ENCODE assay signal across 8 cellular contexts in the genomic region with DNA sequence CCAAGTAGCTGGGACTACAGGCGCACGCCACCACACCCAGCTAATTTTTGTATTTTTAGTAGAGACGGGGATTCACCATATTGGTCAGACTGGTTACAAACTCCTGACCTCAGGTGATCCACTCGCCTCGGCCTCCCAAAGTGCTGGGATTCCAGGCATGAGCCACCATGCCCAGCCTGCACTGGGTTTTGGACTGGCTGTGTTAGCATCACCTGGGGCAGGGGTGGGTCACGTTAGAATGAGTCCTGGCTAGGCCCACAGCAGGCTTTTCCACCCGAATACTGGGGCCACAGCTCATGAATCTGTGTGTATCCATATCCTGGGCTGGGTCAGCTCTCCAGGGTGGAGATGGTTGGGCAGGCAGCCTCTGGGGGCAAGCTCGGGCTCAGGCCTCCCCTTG. TPM values are rescaled to one million over a fixed set of nuclear protein-coding genes. Genes with fewer than 3 reads are reported as not detected.
A peak's percentile ranks its signal among the peaks of the same experiment; 100 is the strongest.
DNase-seq lines count a peak whose midpoint lies in the region; ATAC-seq, FAIRE-seq and TF ChIP-seq lines count a peak whose summit lies in the region.
"Not testable (repeated sequence)": the region's sequence is repeated elsewhere in the genome, so short reads cannot be mapped to it uniquely, and the experiment has no call there.
"Had no signal": no experiment of that assay in that cellular context is flagged by ENCODE, and none has a peak within 500 bp of the region (broad histone marks: within the 10 kb centered on the region; RNA-seq: fewer than 3 reads in every experiment).

No MANE protein-coding gene starts in this region.

- intact Hi-C loops in dorsolateral prefrontal cortex (cut with DNase I): not testable (repeated sequence)

- not testable (repeated sequence) for H2AK5ac ChIP-seq in mesenchymal stem cell (ENCODE audit: low read length, severe bottlenecking)

- not testable (repeated sequence) for H3K36me3 ChIP-seq in GM23338 (ENCODE audit: insufficient read depth); neural progenitor cell
- H3K36me3 ChIP-seq in astrocyte (ENCODE audit: insufficient read depth, low read length) (peaks cover 14% of the 10 kb centered on the region), mesenchymal stem cell (ENCODE audit: control insufficient read depth in 1 of 2, insufficient read depth in 2 of 2, low read depth in 1 of 2, low read length in 2 of 2) (peaks cover 48 to 78% of the 10 kb centered on the region in 2 experiments), tibial nerve (peaks cover 0 to 15% (median 0%) of the 10 kb centered on the region in 3 donors)

- H3K27ac Mint-ChIP-seq in GM23338 (peak overlapping the region; percentile 87; the same call in 1 of the 2 replicates), neural progenitor cell (peak overlapping the region; percentile 84), osteocyte (ENCODE audit: unreplicated experiment) (peak overlapping the region; percentile 47)
- not testable (repeated sequence) for H3K27ac Mint-ChIP-seq in astrocyte (ENCODE audit: unreplicated experiment)

- not testable (repeated sequence) for H3K9ac ChIP-seq in astrocyte (ENCODE audit: low read length); neural progenitor cell
- H3K9ac ChIP-seq in mesenchymal stem cell (ENCODE audit: low read length): peak overlapping the region; percentile 47

- not testable (repeated sequence) for H4K8ac ChIP-seq in mesenchymal stem cell (ENCODE audit: low read length)

- WGBS in mesenchymal stem cell: 96% methylated on average over 8 of the region's 8 CpGs
- WGBS in tibial nerve, 2 donors: 86 to 89% methylated on average over 8 of the region's 8 CpGs

- TF ChIP-seq CTCF in GM23338 (conservative IDR thresholded peaks at IDR 0.05; ENCODE audit: low read depth in 2 of 2); astrocyte (IDR thresholded peaks at IDR 0.05; ENCODE audit: insufficient read depth, low read depth, low read length); dorsolateral prefrontal cortex (IDR thresholded peaks at IDR 0.05 in 54 of 56, conservative IDR thresholded peaks at IDR 0.05 in 2 of 56; ENCODE audit: low read depth in 1 of 56, partially characterized antibody in 56 of 56); neural progenitor cell (IDR thresholded peaks at IDR 0.05); osteocyte (IDR thresholded peaks at IDR 0.05); tibial nerve (IDR thresholded peaks at IDR 0.05): not testable (repeated sequence)

- H3K4me3 Mint-ChIP-seq in GM23338; astrocyte (ENCODE audit: unreplicated experiment); osteocyte (ENCODE audit: unreplicated experiment): not testable (repeated sequence)
- peak overlapping the region; percentile 38 for H3K4me3 Mint-ChIP-seq in neural progenitor cell

- not testable (repeated sequence) for FAIRE-seq in astrocyte (lab: Jason Lieb, UNC)

- not testable (repeated sequence) for H3K9me2 ChIP-seq in GM23338 (ENCODE audit: insufficient read depth)

- H3K4me1 ChIP-seq in GM23338 (ENCODE audit: insufficient read depth): peaks cover 20% of the 10 kb centered on the region
- H3K4me1 ChIP-seq in astrocyte (ENCODE audit: insufficient read depth, low read length): peaks cover 17% of the 10 kb centered on the region
- H3K4me1 ChIP-seq in mesenchymal stem cell (ENCODE audit: control insufficient read depth, insufficient read depth, low read depth, low read length): peaks cover 38% of the 10 kb centered on the region
- H3K4me1 ChIP-seq in neural progenitor cell: peaks cover 18% of the 10 kb centered on the region
- peaks cover 0 to 94% (median 50%) of the 10 kb centered on the region in 4 donors for H3K4me1 ChIP-seq in tibial nerve

- not testable (repeated sequence) for H3K18ac ChIP-seq in mesenchymal stem cell (ENCODE audit: low read depth in 1 of 2, low read length in 2 of 2)

- ATAC-seq in GM23338: not testable (repeated sequence)

- H4K91ac ChIP-seq in mesenchymal stem cell (ENCODE audit: low read length): not testable (repeated sequence)

- H3K79me2 ChIP-seq in GM23338 (replicated peaks; ENCODE audit: insufficient read depth) (peaks cover 24% of the 10 kb centered on the region; the same call in 1 of the 2 replicates), astrocyte (ENCODE audit: insufficient read depth, low read length) (peaks cover 98% of the 10 kb centered on the region), neural progenitor cell (ENCODE audit: low read depth) (peaks cover 20% of the 10 kb centered on the region)

- not testable (repeated sequence) for H3K27ac ChIP-seq in GM23338 (ENCODE audit: low read depth); mesenchymal stem cell (ENCODE audit: low read length, poor library complexity, severe bottlenecking); neural progenitor cell
- H3K27ac ChIP-seq in astrocyte (ENCODE audit: low read depth, low read length) (peak overlapping the region; percentile 11), dorsolateral prefrontal cortex (peak overlapping the region in 38 of 59 donors; percentile 2 to 100 (median 72)), tibial nerve (peak overlapping the region in 3 of 4 donors; percentile 17 to 92 (median 90))

- H4K20me1 ChIP-seq in GM23338 (replicated peaks; ENCODE audit: insufficient read depth): not testable (repeated sequence)
- peaks cover 95% of the 10 kb centered on the region for H4K20me1 ChIP-seq in astrocyte (ENCODE audit: insufficient read depth, low read length)
- peaks cover 68% of the 10 kb centered on the region for H4K20me1 ChIP-seq in neural progenitor cell (ENCODE audit: low read depth)

- H2BK5ac ChIP-seq in mesenchymal stem cell (ENCODE audit: low read depth, low read length, poor library complexity, severe bottlenecking): not testable (repeated sequence)

- H3K36me3 Mint-ChIP-seq in GM23338 (ENCODE audit: low read depth); neural progenitor cell: not testable (repeated sequence)
- H3K36me3 Mint-ChIP-seq in astrocyte (ENCODE audit: low read depth, unreplicated experiment): peaks cover 22% of the 10 kb centered on the region
- peaks cover 16% of the 10 kb centered on the region for H3K36me3 Mint-ChIP-seq in osteocyte (ENCODE audit: unreplicated experiment)

- H3K79me1 ChIP-seq in mesenchymal stem cell (replicated peaks; ENCODE audit: low read length, poor library complexity, severe bottlenecking): peaks cover 46% of the 10 kb centered on the region

- H3K27me3 Mint-ChIP-seq in GM23338 (ENCODE audit: insufficient read depth, low read depth, poor library complexity): peaks cover 25% of the 10 kb centered on the region
- not testable (repeated sequence) for H3K27me3 Mint-ChIP-seq in astrocyte (ENCODE audit: low read depth, unreplicated experiment); neural progenitor cell (ENCODE audit: insufficient read depth, low read depth); osteocyte (ENCODE audit: unreplicated experiment)

- not testable (repeated sequence) for H3K9me3 Mint-ChIP-seq in GM23338; astrocyte (ENCODE audit: unreplicated experiment); neural progenitor cell; osteocyte (ENCODE audit: unreplicated experiment)

- not testable (repeated sequence) for H3K9me3 ChIP-seq in astrocyte (ENCODE audit: insufficient read depth, low read depth, low read length); mesenchymal stem cell (ENCODE audit: control insufficient read depth, low read length); neural progenitor cell (ENCODE audit: low read depth); tibial nerve

- H3K14ac ChIP-seq in mesenchymal stem cell (ENCODE audit: low read length in 2 of 2): not testable (repeated sequence)

- not testable (repeated sequence) for H3K23ac ChIP-seq in mesenchymal stem cell (ENCODE audit: low read length in 2 of 2)

- H2BK12ac ChIP-seq in mesenchymal stem cell (ENCODE audit: low read length in 2 of 2): not testable (repeated sequence)

- peaks cover 43% of the 10 kb centered on the region for H3K4me1 Mint-ChIP-seq in GM23338
- H3K4me1 Mint-ChIP-seq in astrocyte (ENCODE audit: low read depth, unreplicated experiment): peaks cover 25% of the 10 kb centered on the region
- peaks cover 51% of the 10 kb centered on the region for H3K4me1 Mint-ChIP-seq in neural progenitor cell
- peaks cover 49% of the 10 kb centered on the region for H3K4me1 Mint-ChIP-seq in osteocyte (ENCODE audit: unreplicated experiment)

- not testable (repeated sequence) for DNase-seq in GM23338 (ENCODE audit: low spot score); astrocyte (ENCODE audit: low read depth); dorsolateral prefrontal cortex; mesenchymal stem cell; neural progenitor cell (ENCODE audit: low spot score); osteocyte (ENCODE audit: extremely low spot score, unreplicated experiment); tibial nerve (ENCODE audit: low spot score in 2 of 2)

- not testable (repeated sequence) for H2BK120ac ChIP-seq in mesenchymal stem cell (ENCODE audit: low read depth, low read length)

- H3K4ac ChIP-seq in mesenchymal stem cell (ENCODE audit: low read depth in 1 of 2, low read length in 2 of 2): not testable (repeated sequence)

- H2AFZ ChIP-seq in GM23338; astrocyte (ENCODE audit: low read depth, low read length); mesenchymal stem cell (ENCODE audit: low read depth, low read length); neural progenitor cell (replicated peaks): not testable (repeated sequence)

- not testable (repeated sequence) for H2BK15ac ChIP-seq in mesenchymal stem cell (ENCODE audit: low read depth, poor library complexity, severe bottlenecking)

- not testable (repeated sequence) for H3F3A ChIP-seq in GM23338 (replicated peaks; ENCODE audit: low read depth); neural progenitor cell (ENCODE audit: low read depth)

- not testable (repeated sequence) for H3K27me3 ChIP-seq in GM23338 (ENCODE audit: insufficient read depth); astrocyte (ENCODE audit: insufficient read depth, low read length); dorsolateral prefrontal cortex; mesenchymal stem cell (ENCODE audit: control insufficient read depth in 1 of 2, insufficient read depth in 1 of 2, low read length in 2 of 2); neural progenitor cell; tibial nerve

- not testable (repeated sequence) for H3K4me3 ChIP-seq in GM23338; astrocyte (ENCODE audit: insufficient read depth, low read depth, low read length); dorsolateral prefrontal cortex; mesenchymal stem cell (ENCODE audit: insufficient read depth in 1 of 2, low read depth in 1 of 2, low read length in 2 of 2); neural progenitor cell; tibial nerve

- TF ChIP-seq POLR2A in tibial nerve (IDR thresholded peaks at IDR 0.05): not testable (repeated sequence)

- H3K4me2 ChIP-seq in GM23338; astrocyte (ENCODE audit: low read length); mesenchymal stem cell (ENCODE audit: low read length, poor library complexity, severe bottlenecking); neural progenitor cell: not testable (repeated sequence)

- TF ChIP-seq EP300 in tibial nerve (IDR thresholded peaks at IDR 0.05): not testable (repeated sequence)

RNA-seq across cellular contexts. Expression of a gene that starts 0.8 kb away (rescaled TPM):
- 0.62 and 0.69 TPM in 2 replicates for total RNA-seq in GM23338 (2014; rRNA removed; shearing (Covaris generic))
- 0.31 TPM in 1 of 2 replicates, not detected in the other for polyA plus RNA-seq in GM23338 (2016; fragmentation: Nextera tagmentation; extraction: Ambion mirVana)
- total RNA-seq in astrocyte: 1.3 and 1.6 TPM in 2 replicates
- total RNA-seq in dorsolateral prefrontal cortex: 10 to 100 TPM in 17 of 120 experiments, 1 to 10 TPM in 103; 2.1 to 18.2 (median 6.7) TPM
- polyA plus RNA-seq in mesenchymal stem cell (2013, experiment 1 of 2): 0.04 TPM
- polyA plus RNA-seq in mesenchymal stem cell (2013, experiment 2 of 2): 0.05 TPM
- total RNA-seq in neural progenitor cell (ENCODE audit: low replicate concordance): 0.28 and 0.39 TPM in 2 replicates
- 7.3 and 9.2 TPM in 2 replicates for total RNA-seq in osteocyte
- 10 to 100 TPM in 2 of 4 donors, 1 to 10 TPM in 2; 6.5 to 35.1 (median 9.9) TPM for total RNA-seq in tibial nerve
- polyA plus RNA-seq: CD4-positive, alpha-beta memory T cell had no signal

RNA-seq across cellular contexts. Expression of a gene that starts 23.0 kb away (rescaled TPM):
- 22.5 and 24.4 TPM in 2 replicates for total RNA-seq in GM23338 (2014; rRNA removed; shearing (Covaris generic))
- 10.6 and 12.5 TPM in 2 replicates for polyA plus RNA-seq in GM23338 (2016; fragmentation: Nextera tagmentation; extraction: Ambion mirVana)
- 184 and 187 TPM in 2 replicates for total RNA-seq in astrocyte
- 100 to 1,000 TPM in 119 of 120 experiments, 10 to 100 TPM in 1; 97.8 to 275 (median 166) TPM for total RNA-seq in dorsolateral prefrontal cortex
- 391 TPM for polyA plus RNA-seq in mesenchymal stem cell (2013, experiment 1 of 2)
- polyA plus RNA-seq in mesenchymal stem cell (2013, experiment 2 of 2): 397 TPM
- total RNA-seq in neural progenitor cell (ENCODE audit: low replicate concordance): 19.8 and 22.3 TPM in 2 replicates
- total RNA-seq in osteocyte: 1,096 and 1,211 TPM in 2 replicates
- 100 to 1,000 TPM; 187 to 456 (median 339) TPM for total RNA-seq in tibial nerve
